ENCODE assay signal across 27 cellular contexts in genomic region chr7:12805957-12806356, GRCh38.
DNase-seq lines count a peak whose midpoint lies in the region; ATAC-seq, FAIRE-seq and TF ChIP-seq lines count a peak whose summit lies in the region.
"Had no signal": no experiment of that assay in that cellular context is flagged by ENCODE, and none has a peak within 500 bp of the region (broad histone marks: within the 10 kb centered on the region; RNA-seq: fewer than 3 reads in every experiment).

No MANE protein-coding gene starts in this region.

- H3K27ac Mint-ChIP-seq in GM23338: no peak overlapping the region
- H3K27ac Mint-ChIP-seq: activated CD8-positive, alpha-beta T cell treated with anti-CD3 and anti-CD28 coated beads for 36 hours; effector memory CD8-positive, alpha-beta T cell; mesothelial cell of epicardium; nephron had no signal

- TF ChIP-seq CTCF in GM23338 (conservative IDR thresholded peaks at IDR 0.05; ENCODE audit: low read depth in 2 of 2): no peak
- TF ChIP-seq CTCF in NB4 (IDR thresholded peaks at IDR 0.05; ENCODE audit: low read depth, low read length): no peak
- TF ChIP-seq CTCF in WERI-Rb-1 (IDR thresholded peaks at IDR 0.05; ENCODE audit: low read depth, low read length): no peak
- TF ChIP-seq CTCF in body of pancreas (IDR thresholded peaks at IDR 0.05): no peak

- H3K4me1 Mint-ChIP-seq in GM23338: peaks cover 35% of the 10 kb centered on the region

- no peaks in the 10 kb centered on the region for H3K36me3 Mint-ChIP-seq in GM23338 (ENCODE audit: low read depth)
- H3K36me3 Mint-ChIP-seq: mesothelial cell of epicardium had no signal

- TF ChIP-seq POLR2A in NB4 (IDR thresholded peaks at IDR 0.05; ENCODE audit: extremely low read depth, insufficient read length): no peak
- TF ChIP-seq POLR2A in body of pancreas (IDR thresholded peaks at IDR 0.05): no peak
- TF ChIP-seq POLR2A in H54 (IDR thresholded peaks at IDR 0.05; ENCODE audit: low read depth, low read length): no peak

- H2AFZ ChIP-seq in GM23338 (peak overlapping the region; percentile 34; the same call in 1 of the 2 replicates), neuron (ENCODE audit: low read depth, low read length) (peak overlapping the region; percentile 79)

- no peaks in the 10 kb centered on the region for H3F3A ChIP-seq in GM23338 (replicated peaks; ENCODE audit: low read depth)

- no peaks in the 10 kb centered on the region for H4K20me1 ChIP-seq in GM23338 (replicated peaks; ENCODE audit: insufficient read depth)

- DNase-seq in GM23338 (ENCODE audit: low spot score) (no peak), NB4 (ENCODE audit: low read depth) (peak; percentile 94), WERI-Rb-1 (no peak), body of pancreas (no peak), HTR-8/SVneo (ENCODE audit: insufficient read length, low spot score) (no peak), H54 (ENCODE audit: insufficient read length, low spot score) (no peak), nucleus accumbens (lab: John Stamatoyannopoulos, UW) (no peak)
- DNase-seq: activated CD4-positive, CD25-positive, alpha-beta regulatory T cell treated with anti-CD3 and anti-CD28 coated beads, Interleukin-2, amount 50 U/mL, for 72 hours; activated CD8-positive, alpha-beta T cell treated with anti-CD3 and anti-CD28 coated beads for 36 hours; activated T-cell treated with anti-CD3 and anti-CD28 coated beads for 4 hours; COR-L47; effector memory CD8-positive, alpha-beta T cell; esophagus squamous epithelium; H7; IMR-90; NCI-H187 treated with DMSO at 0.1 percent for 48 hours; NCI-H226; posterior cingulate gyrus; right lobe of liver; stomach; T1000 had no signal

- H3K4me3 ChIP-seq in GM23338 (no peak overlapping the region), NB4 (ENCODE audit: low read depth, low read length) (peak overlapping the region; percentile 30), WERI-Rb-1 (ENCODE audit: low read depth, low read length) (no peak overlapping the region), neuron (ENCODE audit: low read length) (no peak overlapping the region), body of pancreas (no peak overlapping the region)
- H3K4me3 ChIP-seq: esophagus squamous epithelium, gastroesophageal sphincter, right lobe of liver, SK-N-MC, stomach, tibial nerve had no signal

- no peak overlapping the region for H3K4me2 ChIP-seq in GM23338

- no peaks in the 10 kb centered on the region for H3K27me3 Mint-ChIP-seq in GM23338 (ENCODE audit: insufficient read depth, low read depth, poor library complexity)

- H3K27ac ChIP-seq in GM23338 (ENCODE audit: low read depth): no peak overlapping the region
- peak overlapping the region; percentile 19; the same call in 1 of the 2 replicates for H3K27ac ChIP-seq in WERI-Rb-1
- H3K27ac ChIP-seq in body of pancreas: no peak overlapping the region
- H3K27ac ChIP-seq: gastroesophageal sphincter, right lobe of liver, SK-N-MC, stomach, tibial nerve had no signal

- H3K27me3 ChIP-seq in GM23338 (ENCODE audit: insufficient read depth): no peaks in the 10 kb centered on the region
- no peaks in the 10 kb centered on the region for H3K27me3 ChIP-seq in WERI-Rb-1 (ENCODE audit: insufficient read depth, low read depth, severe bottlenecking)
- H3K27me3 ChIP-seq in neuron (ENCODE audit: insufficient read depth, low read length): no peaks in the 10 kb centered on the region
- H3K27me3 ChIP-seq in body of pancreas: no peaks in the 10 kb centered on the region
- H3K27me3 ChIP-seq: esophagus squamous epithelium, gastroesophageal sphincter, right lobe of liver, stomach, tibial nerve had no signal

- WGBS in body of pancreas, 2 donors: 86 to 87% methylated on average over 7 of the region's 7 CpGs

- H3K79me2 ChIP-seq in GM23338 (replicated peaks; ENCODE audit: insufficient read depth): no peaks in the 10 kb centered on the region

- no peak overlapping the region for H3K4me3 Mint-ChIP-seq in GM23338
- H3K4me3 Mint-ChIP-seq: activated CD8-positive, alpha-beta T cell treated with anti-CD3 and anti-CD28 coated beads for 36 hours; effector memory CD8-positive, alpha-beta T cell; mesothelial cell of epicardium; nephron had no signal

- H3K9me2 ChIP-seq in GM23338 (ENCODE audit: insufficient read depth): no peaks in the 10 kb centered on the region

- intact Hi-C loops in body of pancreas (cut with DNase I): no loop called here

- no peak for ATAC-seq in GM23338
- ATAC-seq in body of pancreas: no peak
- ATAC-seq: activated CD8-positive, alpha-beta T cell treated with anti-CD3 and anti-CD28 coated beads for 36 hours; effector memory CD8-positive, alpha-beta T cell; gastroesophageal sphincter had no signal

- no peaks in the 10 kb centered on the region for H3K9me3 ChIP-seq in WERI-Rb-1 (ENCODE audit: severe bottlenecking)
- peaks cover 2% of the 10 kb centered on the region for H3K9me3 ChIP-seq in neuron (ENCODE audit: low read length)
- H3K9me3 ChIP-seq in body of pancreas: no peaks in the 10 kb centered on the region
- H3K9me3 ChIP-seq: esophagus squamous epithelium, gastroesophageal sphincter, stomach, tibial nerve had no signal

- peaks cover 26% of the 10 kb centered on the region for H3K4me1 ChIP-seq in GM23338 (ENCODE audit: insufficient read depth)
- H3K4me1 ChIP-seq in neuron (ENCODE audit: insufficient read depth, low read length): peaks cover 19% of the 10 kb centered on the region
- peaks cover 17% of the 10 kb centered on the region for H3K4me1 ChIP-seq in body of pancreas
- H3K4me1 ChIP-seq: gastroesophageal sphincter, right lobe of liver had no signal

- FAIRE-seq in HTR-8/SVneo (lab: Jason Lieb, UNC): no peak
- no peak for FAIRE-seq in H54 (lab: Jason Lieb, UNC)

- H3K9me3 Mint-ChIP-seq in GM23338: no peaks in the 10 kb centered on the region
- H3K9me3 Mint-ChIP-seq: activated CD8-positive, alpha-beta T cell treated with anti-CD3 and anti-CD28 coated beads for 36 hours; effector memory CD8-positive, alpha-beta T cell; mesothelial cell of epicardium; nephron had no signal

- H3K36me3 ChIP-seq in GM23338 (ENCODE audit: insufficient read depth) (no peaks in the 10 kb centered on the region), WERI-Rb-1 (no peaks in the 10 kb centered on the region), neuron (ENCODE audit: insufficient read depth, low read length) (no peaks in the 10 kb centered on the region), body of pancreas (replicated peaks in 1 of 2; ENCODE audit: insufficient read depth in 1 of 2, low read depth in 2 of 2) (no peaks in the 10 kb centered on the region)
- H3K36me3 ChIP-seq: esophagus squamous epithelium, gastroesophageal sphincter, right lobe of liver, stomach, tibial nerve had no signal

TF ChIP-seq in GM23338, 12 proteins besides CTCF, POLR2A, EP300 and RAD21 (continues in another document):
- no peak for TF ChIP-seq JUNB (IDR thresholded peaks at IDR 0.05; ENCODE audit: unreplicated experiment)
- TF ChIP-seq EZH2phosphoT487 (IDR thresholded peaks at IDR 0.05; ENCODE audit: unreplicated experiment): no peak
- no peak for TF ChIP-seq EZH2 (IDR thresholded peaks at IDR 0.05; ENCODE audit: low read depth, unreplicated experiment)
